ENCODE assay signal across 1 cellular context in the genomic region with DNA sequence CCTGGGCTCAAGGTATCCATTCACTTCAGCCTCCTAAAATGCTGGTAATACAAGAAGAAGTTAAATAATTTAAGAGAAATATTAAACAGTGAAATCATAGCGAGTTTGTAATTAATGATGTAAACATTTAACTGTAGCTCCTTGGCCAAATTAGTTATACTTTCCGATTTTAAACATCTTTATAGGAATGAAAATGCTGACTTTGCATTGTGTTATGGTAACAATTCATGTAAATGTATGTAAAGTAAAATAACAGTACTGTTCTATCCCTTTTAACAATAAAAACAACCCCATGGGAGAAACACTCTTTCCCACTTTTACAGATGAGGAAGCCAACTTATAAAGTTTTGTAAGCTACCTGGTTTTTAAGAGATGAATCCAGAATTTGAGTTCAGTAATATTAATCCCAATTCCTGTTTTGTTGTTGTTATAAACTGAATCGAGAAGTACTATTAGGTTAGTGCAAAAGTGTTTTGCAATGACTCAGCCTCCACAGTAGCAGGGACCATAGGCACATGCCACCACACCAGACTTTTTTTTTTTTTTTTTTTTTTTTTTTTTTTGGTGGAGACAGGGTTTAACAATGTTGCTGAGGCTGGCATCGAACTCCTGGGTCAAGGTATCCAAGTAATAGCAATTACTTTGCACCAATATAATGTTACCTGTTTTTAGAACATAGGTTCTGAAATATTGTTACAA.
TF ChIP-seq lines count a peak whose summit lies in the region.

No MANE protein-coding gene starts in this region.

TF ChIP-seq in GM23338, 12 proteins besides CTCF, POLR2A, EP300 and RAD21 (continued from another document):
- TF ChIP-seq, protein P1, sequence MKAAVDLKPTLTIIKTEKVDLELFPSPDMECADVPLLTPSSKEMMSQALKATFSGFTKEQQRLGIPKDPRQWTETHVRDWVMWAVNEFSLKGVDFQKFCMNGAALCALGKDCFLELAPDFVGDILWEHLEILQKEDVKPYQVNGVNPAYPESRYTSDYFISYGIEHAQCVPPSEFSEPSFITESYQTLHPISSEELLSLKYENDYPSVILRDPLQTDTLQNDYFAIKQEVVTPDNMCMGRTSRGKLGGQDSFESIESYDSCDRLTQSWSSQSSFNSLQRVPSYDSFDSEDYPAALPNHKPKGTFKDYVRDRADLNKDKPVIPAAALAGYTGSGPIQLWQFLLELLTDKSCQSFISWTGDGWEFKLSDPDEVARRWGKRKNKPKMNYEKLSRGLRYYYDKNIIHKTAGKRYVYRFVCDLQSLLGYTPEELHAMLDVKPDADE (IDR thresholded peaks at IDR 0.05) = no peak
- TF ChIP-seq STAT1 (IDR thresholded peaks at IDR 0.05; ENCODE audit: unreplicated experiment) (no peak), EZH2 (IDR thresholded peaks at IDR 0.05; ENCODE audit: low read depth, unreplicated experiment) (no peak), JUNB (IDR thresholded peaks at IDR 0.05; ENCODE audit: unreplicated experiment) (no peak), POLR2AphosphoS5 (IDR thresholded peaks at IDR 0.05; ENCODE audit: low read depth) (no peak), ZNF331 (CRISPR knock-in tag; IDR thresholded peaks at IDR 0.05; ENCODE audit: low read depth) (no peak)
